1 cellular context compared by ENCODE assay signal in genomic region chr1:202192770-202193613, GRCh38.
TF ChIP-seq lines count a peak whose summit lies in the region.

No MANE protein-coding gene starts in this region.

TF ChIP-seq in GM23338, 12 proteins besides CTCF, POLR2A, EP300 and RAD21:
- TF ChIP-seq ZNF462 (CRISPR knock-in tag; IDR thresholded peaks at IDR 0.05) (no peak), ZNF331 (CRISPR knock-in tag; IDR thresholded peaks at IDR 0.05; ENCODE audit: low read depth) (no peak), ZNF114 (CRISPR knock-in tag; IDR thresholded peaks at IDR 0.05) (no peak)
TF ChIP-seq in GM23338: peak in this region for 0.
